23 cellular contexts compared by ENCODE assay signal in genomic region chr10:20059084-20059835, GRCh38.
DNase-seq lines count a peak whose midpoint lies in the region; ATAC-seq and TF ChIP-seq lines count a peak whose summit lies in the region.
"Had no signal": no experiment of that assay in that cellular context is flagged by ENCODE, and none has a peak within 500 bp of the region (broad histone marks: within the 10 kb centered on the region; RNA-seq: fewer than 3 reads in every experiment).

No MANE protein-coding gene starts in this region.

- no peaks in the 10 kb centered on the region for H3K27me3 ChIP-seq in heart left ventricle
- no peaks in the 10 kb centered on the region for H3K27me3 ChIP-seq in muscle layer of duodenum (ENCODE audit: low read depth, low read length)
- H3K27me3 ChIP-seq: ascending aorta, BLaER1, gastrocnemius medialis had no signal

- H3K9me3 ChIP-seq in heart left ventricle (peaks cover 0 to 23% (median 8%) of the 10 kb centered on the region in 12 donors), muscle layer of duodenum (ENCODE audit: control insufficient read depth in 1 of 2, low read length in 2 of 2) (peaks cover 0 to 3% of the 10 kb centered on the region in 2 donors)
- H3K9me3 ChIP-seq: BLaER1, gastrocnemius medialis had no signal

- no peak for DNase-seq in heart left ventricle
- no peak for DNase-seq in left ventricle myocardium superior
- peak; percentile 10 for DNase-seq in fibroblast of pulmonary artery (ENCODE audit: low read depth)
- DNase-seq in HuH-7.5 (ENCODE audit: low spot score): no peak
- DNase-seq in stimulated activated CD4-positive, alpha-beta T cell treated with anti-CD3 and anti-CD28 coated beads, Interleukin-12 subunit alpha, Interleukin-12 subunit beta, amount 100 ng/mL, for 4 hours: no peak
- DNase-seq: ACHN; activated CD4-positive, alpha-beta T cell treated with anti-CD3 and anti-CD28 coated beads, Interleukin-2, amount 50 U/mL, for 1 hour; effector CD4-positive, alpha-beta T cell; erythroblast; gastrocnemius medialis; GF-D8; GOT3; NCI-H1930; NCI-H226; stimulated activated CD4-positive, alpha-beta T cell treated with anti-CD3 and anti-CD28 coated beads, Interleukin-2, amount 100 ng/mL, for 48 hours had no signal

- no peak overlapping the region for H3K27ac ChIP-seq in heart left ventricle
- peak overlapping the region; percentile 20 for H3K27ac ChIP-seq in muscle layer of duodenum (ENCODE audit: low read length)
- H3K27ac ChIP-seq: ascending aorta, BLaER1, gastrocnemius medialis, KMS-11 had no signal

- TF ChIP-seq CTCF in heart left ventricle (IDR thresholded peaks at IDR 0.05): no peak
- TF ChIP-seq CTCF in fibroblast of pulmonary artery (IDR thresholded peaks at IDR 0.05; ENCODE audit: low read length, missing control alignments): no peak

- intact Hi-C loops in heart left ventricle (cut with DNase I): loop anchor here in 1 of 10 donors (10.0 kb wide), 1 partner anchor 116 kb away; no protein-coding TSS in a partner anchor
- intact Hi-C loops in left ventricle myocardium superior (cut with micrococcal nuclease): no loop called here

- ATAC-seq in heart left ventricle (peak in 3 of 4 donors; percentile 57 to 62 (median 58)), left ventricle myocardium superior (no peak), GM18907 (IDR thresholded peaks at IDR 0.05; ENCODE audit: unreplicated experiment) (no peak), GM21528 (IDR thresholded peaks at IDR 0.05; ENCODE audit: low FRiP score, unreplicated experiment) (no peak)
- ATAC-seq: gastrocnemius medialis; stimulated activated effector memory CD8-positive, alpha-beta T cell treated with anti-CD3 and anti-CD28 coated beads, Interleukin-12 subunit alpha, Interleukin-12 subunit beta, amount 100 ng/mL, for 72 hours; WTC11 had no signal

- TF ChIP-seq POLR2A in heart left ventricle (IDR thresholded peaks at IDR 0.05): no peak

- H3K4me3 ChIP-seq in heart left ventricle (no peak overlapping the region), fibroblast of pulmonary artery (replicated peaks; ENCODE audit: low read depth, low read length) (no peak overlapping the region), muscle layer of duodenum (ENCODE audit: low read depth in 1 of 2, low read length in 2 of 2) (no peak overlapping the region)
- H3K4me3 ChIP-seq: ascending aorta, BLaER1, gastrocnemius medialis had no signal

- H3K4me1 ChIP-seq in heart left ventricle (peaks cover 0 to 12% (median 0%) of the 10 kb centered on the region in 12 donors), muscle layer of duodenum (ENCODE audit: control insufficient read depth in 1 of 2, insufficient read depth in 2 of 2, low read length in 2 of 2) (peaks cover 0 to 4% of the 10 kb centered on the region in 2 donors)
- H3K4me1 ChIP-seq: ascending aorta, BLaER1, gastrocnemius medialis had no signal

- H3K36me3 ChIP-seq in heart left ventricle (no peaks in the 10 kb centered on the region), muscle layer of duodenum (ENCODE audit: control insufficient read depth in 1 of 2, insufficient read depth in 2 of 2, low read length in 2 of 2) (no peaks in the 10 kb centered on the region)
- H3K36me3 ChIP-seq: ascending aorta, BLaER1, gastrocnemius medialis had no signal

- 46 to 53% (median 49%) methylated on average over 3 of the region's 3 CpGs for WGBS in heart left ventricle, 4 donors

Comparison
In these comparisons a context has a peak if more than half of its experiments do, and no peak if none do; other contexts are left out.
1. ATAC-seq: peak in heart left ventricle (3 of 4); none in left ventricle myocardium superior (single experiment), GM18907 (single experiment) and GM21528 (single experiment).